8 cellular contexts compared by ENCODE assay signal in the genomic region with DNA sequence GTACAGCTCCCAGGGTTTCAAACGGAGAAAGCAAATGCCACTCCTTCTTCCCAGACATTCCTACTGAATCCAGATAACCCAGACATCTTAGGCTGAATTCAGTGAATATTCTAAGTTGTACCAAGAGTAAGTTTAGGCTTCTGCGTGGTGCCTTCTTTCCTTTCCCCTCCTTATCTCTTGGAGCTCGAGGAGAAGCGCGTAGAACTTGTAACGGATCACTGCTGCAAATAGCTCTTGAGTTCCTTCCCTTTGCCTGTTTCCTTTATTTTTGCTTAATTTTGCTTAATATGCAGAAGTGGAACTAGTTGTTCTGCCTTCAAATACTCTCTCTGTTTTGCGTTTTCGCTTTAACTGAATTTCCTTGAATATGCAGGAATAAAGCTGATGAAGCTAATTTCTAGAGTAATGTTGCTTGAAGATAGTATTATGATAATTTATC. TPM values are rescaled to one million over a fixed set of nuclear protein-coding genes. Genes with fewer than 3 reads are reported as not detected.
DNase-seq lines count a peak whose midpoint lies in the region; ATAC-seq and TF ChIP-seq lines count a peak whose summit lies in the region.

No MANE protein-coding gene starts in this region.

- TF ChIP-seq CTCF in smooth muscle cell (IDR thresholded peaks at IDR 0.05; ENCODE audit: borderline replicate concordance, insufficient read depth, poor library complexity, severe bottlenecking), result no peak

- H3K9ac ChIP-seq in HUES48 (ENCODE audit: low read depth, low read length) (peak overlapping the region; percentile 74), iPS-15b (ENCODE audit: low read depth, low read length) (peak overlapping the region; percentile 77), smooth muscle cell (ENCODE audit: low read depth) (peak overlapping the region; percentile 77)

- 1% methylated on average over 8 of the region's 8 CpGs for WGBS in smooth muscle cell (ENCODE audit: low lambda C conversion rate)

- CTCF ChIA-PET in activated CD8-positive, alpha-beta T cell treated with anti-CD3 and anti-CD28 coated beads, Interleukin-2, amount 10 ng/mL, durations not matched to agents 7 days and 5 days (lab: Charles Lee), result interaction anchor here (0.9 to 2.5 kb wide), 12 partner anchors 10 to 213 kb away, joined by 3 to 15 read pairs (median 6); no protein-coding TSS in a partner anchor

- H3K27me3 ChIP-seq in HUES48 (ENCODE audit: control insufficient read depth, insufficient read depth, low read length) (no peaks in the 10 kb centered on the region), iPS-15b (ENCODE audit: control insufficient read depth, insufficient read depth, low read length) (no peaks in the 10 kb centered on the region), smooth muscle cell (ENCODE audit: low read depth) (no peaks in the 10 kb centered on the region)

- peaks cover 47% of the 10 kb centered on the region for H3K4me1 Mint-ChIP-seq in activated CD8-positive, alpha-beta T cell treated with anti-CD3 and anti-CD28 coated beads, Interleukin-2, amount 10 ng/mL, durations not matched to agents 7 days and 5 days (ENCODE audit: low read depth)

- H3K4me1 ChIP-seq in HUES48 (ENCODE audit: control insufficient read depth, insufficient read depth, low read length) (peaks cover 56% of the 10 kb centered on the region), iPS-15b (ENCODE audit: control insufficient read depth, insufficient read depth, low read length) (peaks cover 29% of the 10 kb centered on the region), smooth muscle cell (ENCODE audit: low read depth) (peaks cover 44% of the 10 kb centered on the region)

- DNase-seq in AML-193 (lab: John Stamatoyannopoulos, UW) (peak; percentile 57 to 67), smooth muscle cell (lab: John Stamatoyannopoulos, UW; ENCODE audit: unreplicated experiment) (no peak), SHP77 treated with DMSO at 0.1 percent for 48 hours (lab: John Stamatoyannopoulos, UW) (no peak), NCI-H2227 (lab: John Stamatoyannopoulos, UW; ENCODE audit: unreplicated experiment) (no peak), 8988T (no peak)
- no peak for DNase-seq in activated CD8-positive, alpha-beta T cell treated with anti-CD3 and anti-CD28 coated beads, Interleukin-2, amount 10 ng/mL, durations not matched to agents 7 days and 5 days

- H3K27me3 Mint-ChIP-seq in activated CD8-positive, alpha-beta T cell treated with anti-CD3 and anti-CD28 coated beads, Interleukin-2, amount 10 ng/mL, durations not matched to agents 7 days and 5 days (ENCODE audit: low read depth), result peaks cover 2% of the 10 kb centered on the region

- H3K9me3 ChIP-seq in HUES48 (ENCODE audit: control insufficient read depth, insufficient read depth, low read length) (no peaks in the 10 kb centered on the region), iPS-15b (ENCODE audit: control insufficient read depth, insufficient read depth, low read length) (no peaks in the 10 kb centered on the region), smooth muscle cell (replicated peaks; ENCODE audit: low read depth) (no peaks in the 10 kb centered on the region)

- no peaks in the 10 kb centered on the region for H3K9me3 Mint-ChIP-seq in activated CD8-positive, alpha-beta T cell treated with anti-CD3 and anti-CD28 coated beads, Interleukin-2, amount 10 ng/mL, durations not matched to agents 7 days and 5 days (ENCODE audit: insufficient read depth)

- no peaks in the 10 kb centered on the region for H3K36me3 ChIP-seq in HUES48 (ENCODE audit: control insufficient read depth, insufficient read depth, low read length)
- no peaks in the 10 kb centered on the region for H3K36me3 ChIP-seq in iPS-15b (ENCODE audit: control insufficient read depth, insufficient read depth, low read length)
- no peaks in the 10 kb centered on the region for H3K36me3 ChIP-seq in smooth muscle cell (ENCODE audit: low read depth)

- H3F3A ChIP-seq in smooth muscle cell (ENCODE audit: low read depth), result peaks cover 11% of the 10 kb centered on the region

- POLR2A ChIA-PET in activated CD8-positive, alpha-beta T cell treated with anti-CD3 and anti-CD28 coated beads, Interleukin-2, amount 10 ng/mL, durations not matched to agents 7 days and 5 days (lab: Charles Lee), result interaction anchor here (0.6 to 5.6 kb wide), 4 partner anchors 27 to 213 kb away, joined by 3 to 72 read pairs (median 3); partner anchors contain the start of gene INTS6

- H3K27ac ChIP-seq in HUES48 (ENCODE audit: low read depth, low read length) (peak overlapping the region; percentile 97), smooth muscle cell (ENCODE audit: low read depth) (peak overlapping the region; percentile 75)

- no peaks in the 10 kb centered on the region for H4K20me1 ChIP-seq in smooth muscle cell (ENCODE audit: low read depth)

- H3K79me2 ChIP-seq in smooth muscle cell (ENCODE audit: low read depth), result peaks cover 46% of the 10 kb centered on the region

- peak overlapping the region; percentile 96 for H3K27ac Mint-ChIP-seq in activated CD8-positive, alpha-beta T cell treated with anti-CD3 and anti-CD28 coated beads, Interleukin-2, amount 10 ng/mL, durations not matched to agents 7 days and 5 days

- peak overlapping the region; percentile 88 for H3K4me3 Mint-ChIP-seq in activated CD8-positive, alpha-beta T cell treated with anti-CD3 and anti-CD28 coated beads, Interleukin-2, amount 10 ng/mL, durations not matched to agents 7 days and 5 days

- peak overlapping the region; percentile 97 for H3K4me3 ChIP-seq in HUES48 (ENCODE audit: low read depth, low read length)
- peak overlapping the region; percentile 93 for H3K4me3 ChIP-seq in iPS-15b (ENCODE audit: low read depth, low read length)
- H3K4me3 ChIP-seq in smooth muscle cell, result peak overlapping the region; percentile 95

- peak overlapping the region; percentile 87 for H3K4me2 ChIP-seq in smooth muscle cell

- H2AFZ ChIP-seq in smooth muscle cell (ENCODE audit: low read depth), result peak overlapping the region; percentile 75

- H3K36me3 Mint-ChIP-seq in activated CD8-positive, alpha-beta T cell treated with anti-CD3 and anti-CD28 coated beads, Interleukin-2, amount 10 ng/mL, durations not matched to agents 7 days and 5 days (ENCODE audit: low read depth), result peaks cover 11% of the 10 kb centered on the region

- ATAC-seq in activated CD8-positive, alpha-beta T cell treated with anti-CD3 and anti-CD28 coated beads, Interleukin-2, amount 10 ng/mL, durations not matched to agents 7 days and 5 days, result no peak

RNA-seq across cellular contexts. Expression of gene WDFY2, which starts 1.0 kb away (rescaled TPM):
- 10 to 100 TPM; 11.3 TPM for total RNA-seq in activated CD8-positive, alpha-beta T cell treated with anti-CD3 and anti-CD28 coated beads, Interleukin-2, amount 10 ng/mL, durations not matched to agents 7 days and 5 days
- total RNA-seq in smooth muscle cell, result 9.3 and 13.7 TPM in 2 replicates
- polyA plus RNA-seq in smooth muscle cell, result 6.6 and 9.8 TPM in 2 replicates

Comparison
In these comparisons a context has a peak if more than half of its experiments do, and no peak if none do; other contexts are left out.
1. DNase-seq: peak in AML-193 (2 of 2); none in activated CD8-positive, alpha-beta T cell treated with anti-CD3 and anti-CD28 coated beads, Interleukin-2, amount 10 ng/mL, durations not matched to agents 7 days and 5 days (single experiment), smooth muscle cell (single experiment), SHP77 treated with DMSO at 0.1 percent for 48 hours (single experiment), NCI-H2227 (single experiment) and 8988T (single experiment).
2. Peak in every context shown above with its lines, with median percentiles within 50 percentile points of each other: H3K4me3 ChIP-seq and H3K9ac ChIP-seq.